ENCODE assay signal across 8 cellular contexts in genomic region chr5:34486160-34486765, GRCh38.
DNase-seq lines count a peak whose midpoint lies in the region; ATAC-seq and TF ChIP-seq lines count a peak whose summit lies in the region.

No MANE protein-coding gene starts in this region.

- H3K4me3 ChIP-seq in DOHH2 (ENCODE audit: low read length) = no peak overlapping the region
- no peak overlapping the region for H3K4me3 ChIP-seq in colonic mucosa
- H3K4me3 ChIP-seq in left lung = no peak overlapping the region

- H3K79me2 ChIP-seq in DOHH2 (ENCODE audit: control insufficient read depth, low read length) = no peaks in the 10 kb centered on the region

- no peaks in the 10 kb centered on the region for H3K36me3 ChIP-seq in DOHH2 (ENCODE audit: control insufficient read depth, low read length)
- no peaks in the 10 kb centered on the region for H3K36me3 ChIP-seq in colonic mucosa
- H3K36me3 ChIP-seq in left lung = no peaks in the 10 kb centered on the region

- no peak overlapping the region for H3K9ac ChIP-seq in colonic mucosa (ENCODE audit: low read depth in 2 of 2, low read length in 2 of 2)

- intact Hi-C loops in colonic mucosa (cut with DNase I) = loop anchor here (2.0 to 5.0 kb wide), 2 partner anchors 413 to 516 kb away; no protein-coding TSS in a partner anchor
- intact Hi-C loops in left lung (cut with DNase I) = no loop called here

- peaks cover 12% of the 10 kb centered on the region for H3K27me3 ChIP-seq in DOHH2 (ENCODE audit: control insufficient read depth, low read length)
- no peaks in the 10 kb centered on the region for H3K27me3 ChIP-seq in colonic mucosa
- no peaks in the 10 kb centered on the region for H3K27me3 ChIP-seq in left lung

- no peaks in the 10 kb centered on the region for H3K9me2 ChIP-seq in DOHH2 (replicated peaks; ENCODE audit: control insufficient read depth, low read length)

- H3K9me3 ChIP-seq in DOHH2 (ENCODE audit: control insufficient read depth, insufficient read depth, low read length) = no peaks in the 10 kb centered on the region
- no peaks in the 10 kb centered on the region for H3K9me3 ChIP-seq in colonic mucosa
- H3K9me3 ChIP-seq in left lung = no peaks in the 10 kb centered on the region

- no peak overlapping the region for H3K4me2 ChIP-seq in DOHH2 (ENCODE audit: low read length)

- H3K27ac ChIP-seq in DOHH2 (ENCODE audit: low read depth, low read length) (no peak overlapping the region), colonic mucosa (no peak overlapping the region), left lung (peak overlapping the region; percentile 31 to 60)

- H3F3A ChIP-seq in DOHH2 (ENCODE audit: control insufficient read depth, insufficient read depth) = no peaks in the 10 kb centered on the region

- peak; percentile 91 to 93 for DNase-seq in NCI-H446 (lab: John Stamatoyannopoulos, UW)
- DNase-seq in activated CD4-positive, alpha-beta T cell treated with anti-CD3 and anti-CD28 coated beads for 24 hours (ENCODE audit: low read depth in 2 of 2) = peak; percentile 52 to 58
- DNase-seq in colonic mucosa = peak; percentile 87
- DNase-seq in left lung = peak; percentile 74
- DNase-seq in stimulated activated CD4-positive, alpha-beta T cell treated with anti-CD3 and anti-CD28 coated beads, Interleukin-4, amount 100 ng/mL, for 4 hours = peak; percentile 40 to 63

- TF ChIP-seq CTCF in DOHH2 (IDR thresholded peaks at IDR 0.05; ENCODE audit: low read depth, low read length, poor library complexity, severe bottlenecking) (peak; percentile 85), colonic mucosa (IDR thresholded peaks at IDR 0.05) (peak; percentile 80), left lung (IDR thresholded peaks at IDR 0.05) (peak; percentile 47 to 87)

- peak; percentile 47 for ATAC-seq in HG03045 (IDR thresholded peaks at IDR 0.05; ENCODE audit: unreplicated experiment)
- ATAC-seq in left lung = peak; percentile 82
- ATAC-seq in HG03460 (IDR thresholded peaks at IDR 0.05; ENCODE audit: unreplicated experiment) = no peak

- no peaks in the 10 kb centered on the region for H4K20me1 ChIP-seq in DOHH2 (ENCODE audit: control insufficient read depth, insufficient read depth, low read depth, low read length)

- H3K4me1 ChIP-seq in DOHH2 (ENCODE audit: control insufficient read depth, low read length) (no peaks in the 10 kb centered on the region), colonic mucosa (no peaks in the 10 kb centered on the region), left lung (peaks cover 14 to 18% of the 10 kb centered on the region in 2 donors)

Comparison
In these comparisons a context has a peak if more than half of its experiments do, and no peak if none do; other contexts are left out.
1. H3K27ac ChIP-seq: peak in left lung (2 of 2); none in DOHH2 (single experiment) and colonic mucosa (single experiment).
2. Peak in every context shown above with its lines, with median percentiles within 50 percentile points of each other: CTCF ChIP-seq and DNase-seq.